In the genomic region with DNA sequence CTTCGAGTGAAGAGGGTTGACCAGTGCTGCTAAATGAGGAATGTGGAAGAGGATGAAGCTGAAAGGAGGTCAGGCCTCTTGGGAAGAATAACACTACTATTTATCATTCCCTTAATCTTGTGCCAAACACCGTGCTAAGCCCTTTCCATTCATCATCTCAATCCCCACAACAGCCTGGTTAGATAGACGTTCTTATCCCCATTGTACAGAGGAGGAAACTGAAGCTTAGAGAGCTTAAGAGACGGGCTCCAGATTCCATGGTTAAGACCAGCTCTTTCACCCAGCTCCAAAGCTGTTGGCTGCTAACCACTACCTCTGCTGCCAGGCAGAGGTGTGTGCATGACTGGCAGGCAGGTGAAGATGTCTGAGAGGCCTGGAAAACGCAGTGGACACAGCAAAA, we compare ENCODE assay signal across 1 cellular context.
TF ChIP-seq lines count a peak whose summit lies in the region.

No MANE protein-coding gene starts in this region.

TF ChIP-seq in H1, 55 proteins besides CTCF, POLR2A, EP300 and RAD21 (continued from another document):
- TF ChIP-seq HDAC2 (IDR thresholded peaks at IDR 0.05; ENCODE audit: borderline replicate concordance in 1 of 2, low read depth in 2 of 2, low read length in 2 of 2) (no peak), ZNF274 (IDR thresholded peaks at IDR 0.05; ENCODE audit: borderline replicate concordance, extremely low read depth, low read length) (no peak), CHD2 (IDR thresholded peaks at IDR 0.05; ENCODE audit: low read length) (no peak), POU5F1 (IDR thresholded peaks at IDR 0.05; ENCODE audit: low read depth, low read length) (no peak), JUN (IDR thresholded peaks at IDR 0.05; ENCODE audit: low read depth, low read length) (no peak), SP1 (IDR thresholded peaks at IDR 0.05; ENCODE audit: low read depth, low read length) (no peak), EGR1 (IDR thresholded peaks at IDR 0.05; ENCODE audit: borderline replicate concordance, low read depth, low read length) (no peak), TAF7 (optimal IDR thresholded peaks at IDR 0.05; ENCODE audit: borderline replicate concordance, low read depth, low read length) (no peak), RXRA (IDR thresholded peaks at IDR 0.05; ENCODE audit: insufficient read depth, low read depth, low read length) (no peak), ATF2 (IDR thresholded peaks at IDR 0.05; ENCODE audit: low read length) (no peak)
TF ChIP-seq in H1: peak in this region for 0.
